In the genomic region with DNA sequence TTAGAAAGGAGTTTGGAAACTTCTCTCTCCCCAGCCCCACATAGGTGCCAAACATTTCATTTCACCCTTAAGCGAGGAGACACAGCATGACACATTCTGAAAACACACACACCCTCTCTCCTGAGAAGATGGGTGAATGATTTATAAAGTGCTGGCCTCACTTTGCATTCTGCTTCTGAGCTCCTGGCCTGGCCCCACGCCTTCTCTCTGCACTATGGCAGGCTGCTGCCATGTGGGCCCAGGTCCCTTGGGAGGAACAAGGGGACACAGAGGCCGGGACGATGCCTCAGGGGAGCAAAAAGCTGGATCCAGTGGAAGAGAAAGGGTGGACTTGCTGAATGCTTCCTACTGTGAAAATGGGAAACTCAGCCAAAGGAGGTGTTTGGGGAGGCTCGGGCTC, we compare ENCODE assay signal across 14 cellular contexts. TPM values are rescaled to one million over a fixed set of nuclear protein-coding genes. Genes with fewer than 3 reads are reported as not detected.
DNase-seq lines count a peak whose midpoint lies in the region; ATAC-seq and TF ChIP-seq lines count a peak whose summit lies in the region.
"Had no signal": no experiment of that assay in that cellular context is flagged by ENCODE, and none has a peak within 500 bp of the region (broad histone marks: within the 10 kb centered on the region; RNA-seq: fewer than 3 reads in every experiment).

No MANE protein-coding gene starts in this region.

- no peaks in the 10 kb centered on the region; the same call in 1 of the 2 replicates for H3K27me3 Mint-ChIP-seq in WTC11 (ENCODE audit: low read depth)

- ATAC-seq in GM19397 (IDR thresholded peaks at IDR 0.05; ENCODE audit: unreplicated experiment) = peak; percentile 95
- ATAC-seq in HG02798 (IDR thresholded peaks at IDR 0.05; ENCODE audit: poor library complexity, unreplicated experiment) = peak; percentile 92
- ATAC-seq in HG03521 (IDR thresholded peaks at IDR 0.05; ENCODE audit: unreplicated experiment) = peak; percentile 93
- no peak for ATAC-seq in WTC11
- ATAC-seq: activated T-cell treated with anti-CD3 and anti-CD28 coated beads, Interleukin-2, amount 50 U/mL, for 4 hours had no signal

- no peak overlapping the region for H3K4me3 Mint-ChIP-seq in WTC11
- H3K4me3 Mint-ChIP-seq: activated T-cell treated with anti-CD3 and anti-CD28 coated beads, Interleukin-2, amount 50 U/mL, for 4 hours; IgD-negative memory B cell; neural crest cell had no signal

- DNase-seq in GM03348 (ENCODE audit: low spot score) (peak; percentile 48), NCI-H510A treated with DMSO at 0.1 percent for 48 hours (lab: John Stamatoyannopoulos, UW) (no peak), NCI-H2227 treated with DMSO at 0.1 percent for 48 hours (lab: John Stamatoyannopoulos, UW) (no peak), WTC11 (ENCODE audit: low spot score) (no peak), NCI-H2196 treated with DMSO at 0.1 percent for 48 hours (lab: John Stamatoyannopoulos, UW; ENCODE audit: unreplicated experiment) (no peak)
- DNase-seq: activated T-cell treated with anti-CD3 and anti-CD28 coated beads, Interleukin-2, amount 50 U/mL, for 4 hours; DMS79; stomach had no signal

- POLR2A ChIA-PET in WTC11 (lab: Charles Lee) = no interaction called here

- no peak for TF ChIP-seq CTCF in WTC11 (IDR thresholded peaks at IDR 0.05)

- no peak overlapping the region for H3K27ac Mint-ChIP-seq in WTC11
- H3K27ac Mint-ChIP-seq: IgD-negative memory B cell had no signal

- no peaks in the 10 kb centered on the region for H3K9me3 Mint-ChIP-seq in WTC11
- H3K9me3 Mint-ChIP-seq: activated T-cell treated with anti-CD3 and anti-CD28 coated beads, Interleukin-2, amount 50 U/mL, for 4 hours; neural crest cell had no signal

- no peaks in the 10 kb centered on the region for H3K36me3 Mint-ChIP-seq in WTC11
- H3K36me3 Mint-ChIP-seq: IgD-negative memory B cell had no signal

- peaks cover 28% of the 10 kb centered on the region for H3K4me1 Mint-ChIP-seq in WTC11
- H3K4me1 Mint-ChIP-seq: IgD-negative memory B cell, neural crest cell had no signal

- CTCF ChIA-PET in WTC11 (lab: Charles Lee) = no interaction called here

TF ChIP-seq in WTC11, 78 proteins besides CTCF, POLR2A, EP300 and RAD21:
- TF ChIP-seq, protein P1, sequence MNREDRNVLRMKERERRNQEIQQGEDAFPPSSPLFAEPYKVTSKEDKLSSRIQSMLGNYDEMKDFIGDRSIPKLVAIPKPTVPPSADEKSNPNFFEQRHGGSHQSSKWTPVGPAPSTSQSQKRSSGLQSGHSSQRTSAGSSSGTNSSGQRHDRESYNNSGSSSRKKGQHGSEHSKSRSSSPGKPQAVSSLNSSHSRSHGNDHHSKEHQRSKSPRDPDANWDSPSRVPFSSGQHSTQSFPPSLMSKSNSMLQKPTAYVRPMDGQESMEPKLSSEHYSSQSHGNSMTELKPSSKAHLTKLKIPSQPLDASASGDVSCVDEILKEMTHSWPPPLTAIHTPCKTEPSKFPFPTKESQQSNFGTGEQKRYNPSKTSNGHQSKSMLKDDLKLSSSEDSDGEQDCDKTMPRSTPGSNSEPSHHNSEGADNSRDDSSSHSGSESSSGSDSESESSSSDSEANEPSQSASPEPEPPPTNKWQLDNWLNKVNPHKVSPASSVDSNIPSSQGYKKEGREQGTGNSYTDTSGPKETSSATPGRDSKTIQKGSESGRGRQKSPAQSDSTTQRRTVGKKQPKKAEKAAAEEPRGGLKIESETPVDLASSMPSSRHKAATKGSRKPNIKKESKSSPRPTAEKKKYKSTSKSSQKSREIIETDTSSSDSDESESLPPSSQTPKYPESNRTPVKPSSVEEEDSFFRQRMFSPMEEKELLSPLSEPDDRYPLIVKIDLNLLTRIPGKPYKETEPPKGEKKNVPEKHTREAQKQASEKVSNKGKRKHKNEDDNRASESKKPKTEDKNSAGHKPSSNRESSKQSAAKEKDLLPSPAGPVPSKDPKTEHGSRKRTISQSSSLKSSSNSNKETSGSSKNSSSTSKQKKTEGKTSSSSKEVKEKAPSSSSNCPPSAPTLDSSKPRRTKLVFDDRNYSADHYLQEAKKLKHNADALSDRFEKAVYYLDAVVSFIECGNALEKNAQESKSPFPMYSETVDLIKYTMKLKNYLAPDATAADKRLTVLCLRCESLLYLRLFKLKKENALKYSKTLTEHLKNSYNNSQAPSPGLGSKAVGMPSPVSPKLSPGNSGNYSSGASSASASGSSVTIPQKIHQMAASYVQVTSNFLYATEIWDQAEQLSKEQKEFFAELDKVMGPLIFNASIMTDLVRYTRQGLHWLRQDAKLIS (CRISPR knock-in tag; IDR thresholded peaks at IDR 0.05; ENCODE audit: borderline replicate concordance) = no peak
- TF ChIP-seq ESRRA (CRISPR knock-in tag; IDR thresholded peaks at IDR 0.05; ENCODE audit: borderline replicate concordance) (no peak), MLX (CRISPR knock-in tag; IDR thresholded peaks at IDR 0.05) (no peak), NR3C1 (CRISPR knock-in tag; conservative IDR thresholded peaks at IDR 0.05; ENCODE audit: low read depth) (no peak)

RNA-seq across cellular contexts. Expression of gene CPXM2, which starts 56.0 kb away (rescaled TPM):
- total RNA-seq in WTC11 (2021) = 3.4 to 4.8 TPM (median 4.7 TPM) in 3 replicates
- total RNA-seq: A673; activated T-cell treated with anti-CD3 and anti-CD28 coated beads, Interleukin-2, amount 50 U/mL, for 4 hours; neural crest cell had no signal
